Comparison of ENCODE assay signal across 11 cellular contexts in genomic region chr9:93951655-93952118, GRCh38. TPM values are rescaled to one million over a fixed set of nuclear protein-coding genes. Genes with fewer than 3 reads are reported as not detected.
DNase-seq lines count a peak whose midpoint lies in the region; ATAC-seq and TF ChIP-seq lines count a peak whose summit lies in the region.
"Had no signal": no experiment of that assay in that cellular context is flagged by ENCODE, and none has a peak within 500 bp of the region (broad histone marks: within the 10 kb centered on the region; RNA-seq: fewer than 3 reads in every experiment).

No MANE protein-coding gene starts in this region.

- WGBS in H9 (ENCODE audit: extremely low coverage, insufficient read length, low lambda C conversion rate), result no CpG with 5 or more reads among the region's 39 CpGs

- H3K27me3 Mint-ChIP-seq in H9 (ENCODE audit: low read depth), result peaks cover 94% of the 10 kb centered on the region
- peaks cover 86% of the 10 kb centered on the region for H3K27me3 Mint-ChIP-seq in activated T-cell treated with anti-CD3 and anti-CD28 coated beads, Interleukin-2, amount 50 U/mL, for 72 hours (ENCODE audit: low read depth)
- peaks cover 78% of the 10 kb centered on the region for H3K27me3 Mint-ChIP-seq in activated CD4-positive, alpha-beta T cell treated with anti-CD3 and anti-CD28 coated beads, Interleukin-2, amount 10 ng/mL, durations not matched to agents 7 days and 5 days

- no peak overlapping the region for H3K4ac ChIP-seq in H9 (ENCODE audit: low read depth, low read length)

- H2BK120ac ChIP-seq in H9 (ENCODE audit: low read depth, low read length, poor library complexity, severe bottlenecking), result no peak overlapping the region

- peaks cover 89% of the 10 kb centered on the region for H3K27me3 ChIP-seq in H9 (ENCODE audit: insufficient read depth, low read length)

- no peak overlapping the region for H3K27ac ChIP-seq in H9 (ENCODE audit: insufficient read length, low read depth, low read length)

- no peak overlapping the region for H2AFZ ChIP-seq in H9 (ENCODE audit: low read length)

- no peak for TF ChIP-seq CTCF in H9 (conservative IDR thresholded peaks at IDR 0.05)

- H2BK20ac ChIP-seq in H9 (ENCODE audit: low read depth, low read length, poor library complexity, severe bottlenecking), result no peak overlapping the region

- H2BK15ac ChIP-seq in H9 (ENCODE audit: low read depth, low read length), result no peak overlapping the region

- H3K23ac ChIP-seq in H9 (ENCODE audit: insufficient read length, low read depth, low read length), result no peak overlapping the region

- POLR2A ChIA-PET in activated CD4-positive, alpha-beta T cell treated with anti-CD3 and anti-CD28 coated beads, Interleukin-2, amount 10 ng/mL, durations not matched to agents 7 days and 5 days (lab: Charles Lee), result no interaction called here

- H2AK5ac ChIP-seq in H9 (ENCODE audit: insufficient read length, low read length), result no peak overlapping the region

- H3K56ac ChIP-seq in H9 (ENCODE audit: insufficient read length, low read depth, low read length), result no peak overlapping the region

- H4K20me1 ChIP-seq in H9 (ENCODE audit: control insufficient read depth, insufficient read depth, insufficient read length), result no peaks in the 10 kb centered on the region

- H3K36me3 Mint-ChIP-seq in H9 (ENCODE audit: insufficient read depth in 1 of 3, low read depth in 3 of 3), result 0 out of 7 replicates have a peak, but pooled peaks cover 0 to 4% (median 0%) of the 10 kb centered on the region in 3 experiments
- peaks cover 2% of the 10 kb centered on the region in 2 donors for H3K36me3 Mint-ChIP-seq in activated T-cell treated with anti-CD3 and anti-CD28 coated beads, Interleukin-2, amount 50 U/mL, for 72 hours (ENCODE audit: insufficient read depth in 2 of 2)
- H3K36me3 Mint-ChIP-seq in stimulated activated effector memory CD8-positive, alpha-beta T cell treated with anti-CD3 and anti-CD28 coated beads, Interleukin-12 subunit alpha, Interleukin-12 subunit beta, amount 100 ng/mL, for 72 hours, result peaks cover 14% of the 10 kb centered on the region
- H3K36me3 Mint-ChIP-seq in activated CD4-positive, alpha-beta T cell treated with anti-CD3 and anti-CD28 coated beads, Interleukin-2, amount 10 ng/mL, durations not matched to agents 7 days and 5 days (ENCODE audit: low read depth), result peaks cover 14% of the 10 kb centered on the region

- no peak overlapping the region for H2BK12ac ChIP-seq in H9 (ENCODE audit: insufficient read length, low read depth, low read length)

- peaks cover 3% of the 10 kb centered on the region; the same call in 1 of the 2 replicates for H3K4me1 ChIP-seq in H9 (ENCODE audit: insufficient read depth, low read length)

- no peak overlapping the region for H3K18ac ChIP-seq in H9 (ENCODE audit: insufficient read length, low read depth, low read length)

- H3T11ph ChIP-seq in H9 (ENCODE audit: low read length), result no peak overlapping the region

- H3K4me1 Mint-ChIP-seq in H9, result peaks cover 51 to 70% of the 10 kb centered on the region in 2 experiments
- H3K4me1 Mint-ChIP-seq in activated T-cell treated with anti-CD3 and anti-CD28 coated beads, Interleukin-2, amount 50 U/mL, for 72 hours (ENCODE audit: low read depth), result peaks cover 61% of the 10 kb centered on the region
- peaks cover 49% of the 10 kb centered on the region for H3K4me1 Mint-ChIP-seq in stimulated activated effector memory CD8-positive, alpha-beta T cell treated with anti-CD3 and anti-CD28 coated beads, Interleukin-12 subunit alpha, Interleukin-12 subunit beta, amount 100 ng/mL, for 72 hours
- H3K4me1 Mint-ChIP-seq in activated CD4-positive, alpha-beta T cell treated with anti-CD3 and anti-CD28 coated beads, Interleukin-2, amount 10 ng/mL, durations not matched to agents 7 days and 5 days, result peaks cover 32% of the 10 kb centered on the region

- peak; percentile 28 to 29 for ATAC-seq in activated T-cell treated with anti-CD3 and anti-CD28 coated beads, Interleukin-2, amount 50 U/mL, for 72 hours (replicated peaks in 1 of 2)
- peak; percentile 23 for ATAC-seq in left lobe of liver
- ATAC-seq in stimulated activated effector memory CD8-positive, alpha-beta T cell treated with anti-CD3 and anti-CD28 coated beads, Interleukin-12 subunit alpha, Interleukin-12 subunit beta, amount 100 ng/mL, for 72 hours, result no peak

- no peaks in the 10 kb centered on the region for H3K79me2 ChIP-seq in H9 (ENCODE audit: insufficient read depth, low read length)

- H3K4me2 ChIP-seq in H9 (ENCODE audit: insufficient read depth, insufficient read length, low read length), result peak overlapping the region; percentile 78

- DNase-seq in H9 (peak; percentile 40), left lobe of liver (ENCODE audit: low spot score) (no peak), NCI-H1092 treated with DMSO at 0.1 percent for 48 hours (lab: John Stamatoyannopoulos, UW) (no peak), NCI-H524 (lab: John Stamatoyannopoulos, UW) (no peak), AG08395 (ENCODE audit: low spot score) (no peak)
- no peak for DNase-seq in activated T-cell treated with anti-CD3 and anti-CD28 coated beads, Interleukin-2, amount 50 U/mL, for 72 hours
- DNase-seq in stimulated activated effector memory CD8-positive, alpha-beta T cell treated with anti-CD3 and anti-CD28 coated beads, Interleukin-12 subunit alpha, Interleukin-12 subunit beta, amount 100 ng/mL, for 72 hours (ENCODE audit: low spot score in 2 of 2), result no peak
- DNase-seq in activated CD4-positive, alpha-beta T cell treated with anti-CD3 and anti-CD28 coated beads, Interleukin-2, amount 10 ng/mL, durations not matched to agents 7 days and 5 days, result no peak
- DNase-seq: effector CD8-positive, alpha-beta T cell; NCI-H2171 had no signal

- H3K9ac ChIP-seq in H9 (ENCODE audit: extremely low read depth, insufficient read length, low read length), result no peak overlapping the region

- no peak overlapping the region for H4K91ac ChIP-seq in H9 (ENCODE audit: insufficient read length, low read depth, low read length)

- peak overlapping the region; percentile 22 to 79; a peak in 2 of 5 replicates for H3K4me3 Mint-ChIP-seq in H9
- H3K4me3 Mint-ChIP-seq in activated T-cell treated with anti-CD3 and anti-CD28 coated beads, Interleukin-2, amount 50 U/mL, for 72 hours, result peak overlapping the region; percentile 64 to 83
- H3K4me3 Mint-ChIP-seq in stimulated activated effector memory CD8-positive, alpha-beta T cell treated with anti-CD3 and anti-CD28 coated beads, Interleukin-12 subunit alpha, Interleukin-12 subunit beta, amount 100 ng/mL, for 72 hours, result peak overlapping the region; percentile 69
- H3K4me3 Mint-ChIP-seq in activated CD4-positive, alpha-beta T cell treated with anti-CD3 and anti-CD28 coated beads, Interleukin-2, amount 10 ng/mL, durations not matched to agents 7 days and 5 days, result no peak overlapping the region

- H3K27ac Mint-ChIP-seq in H9, result no peak overlapping the region
- no peak overlapping the region for H3K27ac Mint-ChIP-seq in activated T-cell treated with anti-CD3 and anti-CD28 coated beads, Interleukin-2, amount 50 U/mL, for 72 hours
- H3K27ac Mint-ChIP-seq in stimulated activated effector memory CD8-positive, alpha-beta T cell treated with anti-CD3 and anti-CD28 coated beads, Interleukin-12 subunit alpha, Interleukin-12 subunit beta, amount 100 ng/mL, for 72 hours, result no peak overlapping the region
- no peak overlapping the region for H3K27ac Mint-ChIP-seq in activated CD4-positive, alpha-beta T cell treated with anti-CD3 and anti-CD28 coated beads, Interleukin-2, amount 10 ng/mL, durations not matched to agents 7 days and 5 days

- peaks cover 4 to 18% of the 10 kb centered on the region in 2 experiments; a peak in 3 of 5 replicates for H3K9me3 Mint-ChIP-seq in H9
- no peaks in the 10 kb centered on the region for H3K9me3 Mint-ChIP-seq in activated T-cell treated with anti-CD3 and anti-CD28 coated beads, Interleukin-2, amount 50 U/mL, for 72 hours
- no peaks in the 10 kb centered on the region for H3K9me3 Mint-ChIP-seq in stimulated activated effector memory CD8-positive, alpha-beta T cell treated with anti-CD3 and anti-CD28 coated beads, Interleukin-12 subunit alpha, Interleukin-12 subunit beta, amount 100 ng/mL, for 72 hours
- H3K9me3 Mint-ChIP-seq in activated CD4-positive, alpha-beta T cell treated with anti-CD3 and anti-CD28 coated beads, Interleukin-2, amount 10 ng/mL, durations not matched to agents 7 days and 5 days, result peaks cover 6% of the 10 kb centered on the region

- no peak overlapping the region for H4K8ac ChIP-seq in H9 (replicated peaks; ENCODE audit: insufficient read length, low read depth, low read length)

- CTCF ChIA-PET in activated CD4-positive, alpha-beta T cell treated with anti-CD3 and anti-CD28 coated beads, Interleukin-2, amount 10 ng/mL, durations not matched to agents 7 days and 5 days (lab: Charles Lee), result interaction anchor here (0.6 to 1.8 kb wide), 2 partner anchors 9 to 255 kb away, joined by 4 to 6 read pairs; no protein-coding TSS in a partner anchor

- peaks cover 19% of the 10 kb centered on the region for H3K23me2 ChIP-seq in H9 (ENCODE audit: insufficient read length, low read depth, low read length, poor library complexity, severe bottlenecking)

- no peaks in the 10 kb centered on the region for H3K9me3 ChIP-seq in H9 (ENCODE audit: control insufficient read depth, low read depth, low read length)

- no peak overlapping the region for H2BK5ac ChIP-seq in H9 (ENCODE audit: insufficient read length, low read length)

- H4K5ac ChIP-seq in H9 (ENCODE audit: insufficient read length, low read depth, low read length), result no peak overlapping the region

- no peak overlapping the region for H3K14ac ChIP-seq in H9 (ENCODE audit: insufficient read depth, low read length)

- H3K79me1 ChIP-seq in H9 (ENCODE audit: insufficient read depth, low read depth, low read length, poor library complexity, severe bottlenecking), result no peaks in the 10 kb centered on the region

RNA-seq across cellular contexts. Expression of gene BARX1, which starts 3.5 kb away (rescaled TPM):
- total RNA-seq in H9 (2021) (1.2 TPM in 2 replicates), left lobe of liver (not detected)
- 1 to 10 TPM in 1 of 2 donors, under 1 TPM in 1; 0.38 to 1.7 TPM for total RNA-seq in activated T-cell treated with anti-CD3 and anti-CD28 coated beads, Interleukin-2, amount 50 U/mL, for 72 hours
- not detected for total RNA-seq in activated CD4-positive, alpha-beta T cell treated with anti-CD3 and anti-CD28 coated beads, Interleukin-2, amount 10 ng/mL, durations not matched to agents 7 days and 5 days
- total RNA-seq: HT1080 had no signal
